Comparison of ENCODE assay signal across 29 cellular contexts in the genomic region with DNA sequence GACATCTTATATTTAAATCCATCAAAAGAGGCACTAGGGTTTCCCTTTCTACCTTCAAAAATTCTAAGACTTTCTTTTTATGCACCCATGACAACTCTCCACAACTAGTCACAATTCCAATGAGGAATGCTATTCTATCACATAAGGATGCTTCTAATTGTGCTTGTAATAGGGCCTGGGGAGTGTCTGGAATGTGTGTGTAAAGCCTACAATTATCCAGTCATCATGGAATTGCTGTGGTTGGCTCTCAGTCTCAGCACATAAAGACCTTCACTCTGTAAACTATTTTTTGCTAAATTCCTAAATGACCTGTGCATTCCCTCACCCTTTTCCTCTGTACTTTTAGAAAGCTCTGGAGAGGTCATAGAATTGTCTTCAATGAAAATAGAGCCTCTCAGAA.
"Had no signal": no experiment of that assay in that cellular context is flagged by ENCODE, and none has a peak within 500 bp of the region (broad histone marks: within the 10 kb centered on the region; RNA-seq: fewer than 3 reads in every experiment).

No MANE protein-coding gene starts in this region.

- DNase-seq: activated CD4-positive, alpha-beta memory T cell treated with anti-CD3 and anti-CD28 coated beads, Interleukin-2, amount 10 ng/mL, durations not matched to agents 7 days and 5 days; activated CD4-positive, alpha-beta T cell treated with anti-CD3 and anti-CD28 coated beads for 1 hour; activated CD4-positive, alpha-beta T cell treated with anti-CD3 and anti-CD28 coated beads, Interleukin-2, amount 10 ng/mL, durations not matched to agents 7 days and 5 days; activated CD8-positive, alpha-beta memory T cell treated with anti-CD3 and anti-CD28 coated beads, Interleukin-2, amount 50 U/mL, for 48 hours; activated gamma-delta T cell; activated naive CD4-positive, alpha-beta T cell treated with anti-CD3 and anti-CD28 coated beads, Interleukin-2, amount 50 U/mL, for 16 hours; activated T-cell treated with anti-CD3 and anti-CD28 coated beads, Interleukin-2, amount 50 U/mL, for 24 hours; amniotic stem cell; central memory CD4-positive, alpha-beta T cell; foreskin keratinocyte; heart left ventricle; kidney glomerular epithelial cell; left lung; lower lobe of right lung; mesenchymal stem cell; mucosa of descending colon; ovary; stimulated activated CD4-positive, alpha-beta T cell treated with anti-CD3 and anti-CD28 coated beads, Interleukin-4, amount 100 ng/mL, for 1 hour; stimulated activated naive CD8-positive, alpha-beta T cell treated with anti-CD3 and anti-CD28 coated beads, Interleukin-15, Interleukin-2, amounts not matched to agents 100 U/mL and 50 U/mL, for 24 hours; T-helper 17 cell; T1000; testis; trophoblast cell had no signal

- H3K4me1 Mint-ChIP-seq: activated CD4-positive, alpha-beta memory T cell treated with anti-CD3 and anti-CD28 coated beads, Interleukin-2, amount 10 ng/mL, durations not matched to agents 7 days and 5 days; activated CD4-positive, alpha-beta T cell treated with anti-CD3 and anti-CD28 coated beads, Interleukin-2, amount 10 ng/mL, durations not matched to agents 7 days and 5 days; T-helper 17 cell had no signal

- H3K9me3 Mint-ChIP-seq: activated CD4-positive, alpha-beta memory T cell treated with anti-CD3 and anti-CD28 coated beads, Interleukin-2, amount 10 ng/mL, durations not matched to agents 7 days and 5 days had no signal

- H3K9me3 ChIP-seq: lower lobe of right lung, ovary, prostate gland, testis had no signal

- H3K27me3 ChIP-seq: breast epithelium, esophagus muscularis mucosa, foreskin keratinocyte, heart left ventricle, left lung, ovary, testis had no signal

- H3K27ac Mint-ChIP-seq: activated CD4-positive, alpha-beta memory T cell treated with anti-CD3 and anti-CD28 coated beads, Interleukin-2, amount 10 ng/mL, durations not matched to agents 7 days and 5 days; activated CD4-positive, alpha-beta T cell treated with anti-CD3 and anti-CD28 coated beads, Interleukin-2, amount 10 ng/mL, durations not matched to agents 7 days and 5 days; activated T-cell treated with anti-CD3 and anti-CD28 coated beads, Interleukin-2, amount 50 U/mL, for 24 hours; dendritic cell treated with granulocyte-macrophage colony-stimulating factor and Interleukin-4, amounts not matched to agents 40 ng/mL and 50 ng/mL, for 4 days; nephron; T-helper 17 cell; WTC11 had no signal

- H3K4me1 ChIP-seq: breast epithelium, foreskin keratinocyte, left lung, lower lobe of right lung, prostate gland, testis had no signal

- H3K27ac ChIP-seq: breast epithelium, esophagus muscularis mucosa, foreskin keratinocyte, heart left ventricle, left lung, lower lobe of right lung, ovary, prostate gland, testis had no signal

- H3K27me3 Mint-ChIP-seq: activated CD4-positive, alpha-beta T cell treated with anti-CD3 and anti-CD28 coated beads, Interleukin-2, amount 10 ng/mL, durations not matched to agents 7 days and 5 days; dendritic cell treated with granulocyte-macrophage colony-stimulating factor and Interleukin-4, amounts not matched to agents 40 ng/mL and 50 ng/mL, for 4 days had no signal

- ATAC-seq: foreskin keratinocyte; heart left ventricle; left lung; lower lobe of right lung; mucosa of descending colon; stimulated activated naive CD8-positive, alpha-beta T cell treated with anti-CD3 and anti-CD28 coated beads, Interleukin-15, Interleukin-2, amounts not matched to agents 100 U/mL and 50 U/mL, for 24 hours; T-helper 17 cell; WTC11 had no signal

- H3K4me3 Mint-ChIP-seq: activated CD4-positive, alpha-beta memory T cell treated with anti-CD3 and anti-CD28 coated beads, Interleukin-2, amount 10 ng/mL, durations not matched to agents 7 days and 5 days; activated CD4-positive, alpha-beta T cell treated with anti-CD3 and anti-CD28 coated beads, Interleukin-2, amount 10 ng/mL, durations not matched to agents 7 days and 5 days; activated T-cell treated with anti-CD3 and anti-CD28 coated beads, Interleukin-2, amount 50 U/mL, for 24 hours; dendritic cell treated with granulocyte-macrophage colony-stimulating factor and Interleukin-4, amounts not matched to agents 40 ng/mL and 50 ng/mL, for 4 days; nephron; T-helper 17 cell; WTC11 had no signal

- H3K4me3 ChIP-seq: breast epithelium, esophagus muscularis mucosa, heart left ventricle, left lung, lower lobe of right lung, mucosa of descending colon, ovary, prostate gland, testis had no signal

- H3K36me3 ChIP-seq: breast epithelium, esophagus muscularis mucosa, heart left ventricle, left lung, lower lobe of right lung, ovary, prostate gland had no signal
